ENCODE assay signal across 8 cellular contexts in the genomic region with DNA sequence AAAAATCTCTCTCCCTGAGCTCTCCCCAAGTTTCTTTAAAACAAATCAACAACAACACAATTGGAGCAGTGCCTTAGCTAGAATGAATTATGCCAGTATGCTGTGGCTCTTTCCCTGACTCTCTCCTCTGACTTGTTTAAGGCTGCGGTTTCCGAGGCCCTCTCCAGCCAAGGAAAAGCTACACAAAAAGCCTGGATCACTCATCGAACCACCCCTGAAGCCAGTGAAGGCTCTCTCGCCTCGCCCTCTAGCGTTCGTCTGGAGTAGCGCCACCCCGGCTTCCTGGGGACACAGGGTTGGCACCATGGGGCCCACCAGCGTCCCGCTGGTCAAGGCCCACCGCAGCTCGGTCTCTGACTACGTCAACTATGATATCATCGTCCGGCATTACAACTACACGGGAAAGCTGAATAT. TPM values are rescaled to one million over a fixed set of nuclear protein-coding genes. Genes with fewer than 3 reads are reported as not detected.
DNase-seq lines count a peak whose midpoint lies in the region; ATAC-seq and TF ChIP-seq lines count a peak whose summit lies in the region.

No MANE protein-coding gene starts in this region.

- H3K4me3 ChIP-seq in right atrium auricular region = peak overlapping the region; percentile 65 to 75

- DNase-seq in CD1c-positive myeloid dendritic cell (ENCODE audit: extremely low spot score) = peak; percentile 87
- DNase-seq in T-helper 1 cell = peak; percentile 62 to 86 (median 75)
- peak; percentile 86 for DNase-seq in amniotic stem cell (lab: John Stamatoyannopoulos, UW)
- peak; percentile 92 for DNase-seq in right atrium auricular region (ENCODE audit: low spot score)
- peak; percentile 83 for DNase-seq in pulmonary artery endothelial cell (ENCODE audit: low read depth, low spot score)
- peak; percentile 84 for DNase-seq in ureter (ENCODE audit: low spot score)

- no peaks in the 10 kb centered on the region for H3K9me3 ChIP-seq in right atrium auricular region

- H3K36me3 ChIP-seq in right atrium auricular region = peaks cover 31% of the 10 kb centered on the region

- H3K4me1 ChIP-seq in right atrium auricular region = peaks cover 0 to 42% of the 10 kb centered on the region in 2 donors

- TF ChIP-seq CTCF in LNCAP (IDR thresholded peaks at IDR 0.05) (peak; percentile 98), right atrium auricular region (IDR thresholded peaks at IDR 0.05) (peak; percentile 94 to 95)

- H3K27ac ChIP-seq in right atrium auricular region = peak overlapping the region; percentile 88 to 95

- H3K27me3 ChIP-seq in right atrium auricular region = no peaks in the 10 kb centered on the region

- ATAC-seq in GM21367 (IDR thresholded peaks at IDR 0.05; ENCODE audit: unreplicated experiment) = peak; percentile 24

RNA-seq across cellular contexts. Expression of gene S1PR1, which starts 1.9 kb away (rescaled TPM):
- 100 to 1,000 TPM in 1 of 2 donors, 10 to 100 TPM in 1; 92.2 to 125 TPM for total RNA-seq in right atrium auricular region
- total RNA-seq in pulmonary artery endothelial cell = 222 and 234 TPM in 2 replicates
- 38.7 TPM for total RNA-seq in ureter

Comparison
In these comparisons a context has a peak if more than half of its experiments do, and no peak if none do; other contexts are left out.
1. Peak in every context shown above with its lines: DNase-seq, ATAC-seq, H3K4me3 ChIP-seq and H3K27ac ChIP-seq.